In genomic region chr2:27442981-27443323, GRCh38 we compare ENCODE assay signal across 8 cellular contexts. TPM values are rescaled to one million over a fixed set of nuclear protein-coding genes. Genes with fewer than 3 reads are reported as not detected.
A peak's percentile ranks its signal among the peaks of the same experiment; 100 is the strongest.
DNase-seq lines count a peak whose midpoint lies in the region; ATAC-seq and TF ChIP-seq lines count a peak whose summit lies in the region.

No MANE protein-coding gene starts in this region.

- POLR2A ChIA-PET in PC-9 (lab: Charles Lee; ENCODE audit: unreplicated experiment): interaction anchor here (0.6 kb wide), 1 partner anchor 34 kb away, joined by 3 read pairs; no protein-coding TSS in a partner anchor

- CTCF ChIA-PET in PC-9 (lab: Charles Lee): interaction anchor here (0.7 kb wide), 1 partner anchor 963 kb away, joined by 3 read pairs; no protein-coding TSS in a partner anchor

- H2BK12ac ChIP-seq in trophoblast cell (ENCODE audit: low read length): no peak overlapping the region

- no peak overlapping the region for H3K4ac ChIP-seq in trophoblast cell (ENCODE audit: low read depth, low read length)

- H3F3A ChIP-seq in PC-9 (ENCODE audit: insufficient read depth, low read depth): peaks cover 59% of the 10 kb centered on the region

- peak overlapping the region; percentile 44 for H2AK5ac ChIP-seq in trophoblast cell (ENCODE audit: low read length)

- peaks cover 6% of the 10 kb centered on the region for H3K79me1 ChIP-seq in trophoblast cell (ENCODE audit: low read length)

- H2AFZ ChIP-seq in DND-41 (ENCODE audit: low read depth, low read length) (no peak overlapping the region), PC-9 (peak overlapping the region; percentile 94), trophoblast cell (ENCODE audit: insufficient read depth, low read length, poor library complexity) (peak overlapping the region; percentile 92)

- H3K14ac ChIP-seq in trophoblast cell (ENCODE audit: low read length): peak overlapping the region; percentile 94

- no peaks in the 10 kb centered on the region for H3K9me2 ChIP-seq in PC-9 (ENCODE audit: insufficient read depth)

- H3K36me3 ChIP-seq in DND-41 (ENCODE audit: insufficient read depth, low read length) (peaks cover 44% of the 10 kb centered on the region), PC-9 (ENCODE audit: low read depth) (peaks cover 4% of the 10 kb centered on the region; the same call in 1 of the 2 replicates), trophoblast cell (ENCODE audit: control insufficient read depth in 1 of 2, insufficient read depth in 2 of 2, low read length in 2 of 2) (peaks cover 28 to 40% of the 10 kb centered on the region in 2 experiments), SJCRH30 (peaks cover 38% of the 10 kb centered on the region)

- no peak for TF ChIP-seq CTCF in DND-41 (IDR thresholded peaks at IDR 0.05; ENCODE audit: borderline replicate concordance, extremely low read depth, low read length, poor library complexity, severe bottlenecking)
- TF ChIP-seq CTCF in PC-9 (conservative IDR thresholded peaks at IDR 0.05): no peak

- H3K27ac ChIP-seq in DND-41 (ENCODE audit: low read length) (no peak overlapping the region), PC-9 (peak overlapping the region; percentile 63), trophoblast cell (ENCODE audit: low read depth, low read length) (no peak overlapping the region), SJCRH30 (no peak overlapping the region)

- H4K20me1 ChIP-seq in DND-41 (ENCODE audit: insufficient read depth, low read length): no peaks in the 10 kb centered on the region
- H4K20me1 ChIP-seq in PC-9 (ENCODE audit: insufficient read depth): no peaks in the 10 kb centered on the region; the same call in 1 of the 2 replicates

- no peak overlapping the region for H3K23ac ChIP-seq in trophoblast cell (ENCODE audit: low read length)

- WGBS in trophoblast cell (ENCODE audit: extremely low coverage, insufficient coverage, insufficient read length): no CpG with 5 or more reads among the region's 5 CpGs

- no TSS peak for BruUV-seq in PC-9 (replicated peaks; lab: Mats Ljungman, UMichigan)

- H4K12ac ChIP-seq in trophoblast cell (ENCODE audit: low read depth, low read length): peak overlapping the region; percentile 88

- no peak overlapping the region for H2BK5ac ChIP-seq in trophoblast cell (ENCODE audit: low read depth, low read length, poor library complexity)

- intact Hi-C loops in PC-9 (cut with micrococcal nuclease; ENCODE audit: unreplicated experiment): loop anchor here (1.0 to 10.0 kb wide), 4 partner anchors 35 to 212 kb away; partner anchors contain the start of gene IFT172
- intact Hi-C loops in left cardiac atrium (cut with DNase I): no loop called here

- ATAC-seq in DND-41 (ENCODE audit: insufficient read depth, low read depth) (peak; percentile 29; the same call in 1 of the 3 replicates), left cardiac atrium (peak; percentile 9 to 10), HG03354 (IDR thresholded peaks at IDR 0.05; ENCODE audit: poor library complexity, severe bottlenecking, unreplicated experiment) (no peak)

- no peak overlapping the region for H3K9ac ChIP-seq in DND-41 (ENCODE audit: low read depth, low read length)
- H3K9ac ChIP-seq in trophoblast cell (ENCODE audit: low read length): no peak overlapping the region

- no peaks in the 10 kb centered on the region for H3K9me3 ChIP-seq in DND-41 (ENCODE audit: insufficient read depth, low read length, severe bottlenecking)
- no peaks in the 10 kb centered on the region for H3K9me3 ChIP-seq in PC-9 (ENCODE audit: insufficient read depth, low read depth)
- H3K9me3 ChIP-seq in trophoblast cell (ENCODE audit: insufficient read depth, low read depth, low read length): no peaks in the 10 kb centered on the region
- H3K9me3 ChIP-seq in SJCRH30 (replicated peaks): no peaks in the 10 kb centered on the region

- H2BK120ac ChIP-seq in trophoblast cell (ENCODE audit: insufficient read depth, low read length, poor library complexity): no peak overlapping the region

- H3K27me3 ChIP-seq in DND-41 (ENCODE audit: insufficient read depth, low read length, poor library complexity) (no peaks in the 10 kb centered on the region), PC-9 (ENCODE audit: insufficient read depth, low read depth) (no peaks in the 10 kb centered on the region), trophoblast cell (ENCODE audit: insufficient read depth, low read length) (no peaks in the 10 kb centered on the region), SJCRH30 (no peaks in the 10 kb centered on the region)

- no peak overlapping the region for H3K4me3 ChIP-seq in DND-41 (ENCODE audit: low read depth in 1 of 2, low read length in 2 of 2)
- H3K4me3 ChIP-seq in PC-9: peak overlapping the region; percentile 79
- no peak overlapping the region for H3K4me3 ChIP-seq in trophoblast cell (ENCODE audit: low read depth, low read length)
- no peak overlapping the region for H3K4me3 ChIP-seq in SJCRH30

- H3K4me1 ChIP-seq in DND-41 (ENCODE audit: insufficient read depth, low read length) (no peaks in the 10 kb centered on the region), PC-9 (replicated peaks; ENCODE audit: insufficient read depth) (peaks cover 19% of the 10 kb centered on the region), trophoblast cell (ENCODE audit: control insufficient read depth in 1 of 2, insufficient read depth in 2 of 2, low read length in 2 of 2) (peaks cover 2 to 12% of the 10 kb centered on the region in 2 experiments), SJCRH30 (no peaks in the 10 kb centered on the region)

- H3K4me2 ChIP-seq in DND-41 (ENCODE audit: insufficient read depth, low read length) (no peak overlapping the region), PC-9 (peak overlapping the region; percentile 99), trophoblast cell (ENCODE audit: low read length) (peak overlapping the region; percentile 72)

- H4K91ac ChIP-seq in trophoblast cell (ENCODE audit: low read depth, low read length): peak overlapping the region; percentile 72

- DNase-seq in DND-41 (no peak), PC-9 (peak in 1 of 2 experiments; percentile 40), left cardiac atrium (no peak), trophoblast cell (no peak), DMS153 (lab: John Stamatoyannopoulos, UW) (no peak), NCI-H1092 treated with DMSO at 0.1 percent for 48 hours (lab: John Stamatoyannopoulos, UW) (no peak), SJCRH30 (no peak)

- H3K18ac ChIP-seq in trophoblast cell (ENCODE audit: low read length): no peak overlapping the region

- H4K8ac ChIP-seq in trophoblast cell (ENCODE audit: low read depth, low read length): peak overlapping the region; percentile 82

- H3K79me2 ChIP-seq in DND-41 (ENCODE audit: insufficient read depth, low read length) (no peaks in the 10 kb centered on the region), PC-9 (ENCODE audit: low read depth) (peaks cover 5% of the 10 kb centered on the region; the same call in 1 of the 2 replicates), trophoblast cell (ENCODE audit: control insufficient read depth, insufficient read depth, low read length, poor library complexity) (peaks cover 3% of the 10 kb centered on the region)

RNA-seq across cellular contexts. Expression of gene KRTCAP3, which starts 0.8 kb away (rescaled TPM):
- total RNA-seq in PC-9 (2021) (62.9 and 91.7 TPM in 2 replicates), left cardiac atrium (not detected)
- polyA plus RNA-seq in trophoblast cell (2013): 12.5 and 12.6 TPM in 2 replicates
- 0.24 and 1.2 TPM in 2 replicates for total RNA-seq in SJCRH30 (2014; rRNA removed; shearing (Covaris generic))

RNA-seq across cellular contexts. Expression of gene NRBP1, which starts 14.5 kb away (rescaled TPM):
- total RNA-seq in PC-9 (2021) (67.9 and 83.9 TPM in 2 replicates), left cardiac atrium (10 to 100 TPM; 50.5 to 58.7 TPM)
- 76.2 and 76.9 TPM in 2 replicates for polyA plus RNA-seq in trophoblast cell (2013)
- total RNA-seq in SJCRH30 (2014; rRNA removed; shearing (Covaris generic)): 153 and 156 TPM in 2 replicates

RNA-seq across cellular contexts. Expression of gene PPM1G, which starts 33.6 kb away (rescaled TPM):
- total RNA-seq in PC-9 (2021): 114 and 136 TPM in 2 replicates
- total RNA-seq in left cardiac atrium: 10 to 100 TPM; 35.2 to 42.1 TPM
- polyA plus RNA-seq in trophoblast cell (2013): 64.3 and 66.0 TPM in 2 replicates
- 160 and 163 TPM in 2 replicates for total RNA-seq in SJCRH30 (2014; rRNA removed; shearing (Covaris generic))

RNA-seq across cellular contexts. Expression of gene IFT172, which starts 46.6 kb away (rescaled TPM):
- total RNA-seq in PC-9 (2021): 26.2 and 27.2 TPM in 2 replicates
- total RNA-seq in left cardiac atrium: 10 to 100 TPM; 19.0 to 20.5 TPM
- polyA plus RNA-seq in trophoblast cell (2013): 5.1 and 5.5 TPM in 2 replicates
- 8.8 and 11.3 TPM in 2 replicates for total RNA-seq in SJCRH30 (2014; rRNA removed; shearing (Covaris generic))

RNA-seq across cellular contexts. Expression of gene FNDC4, which starts 52.0 kb away (rescaled TPM):
- 5.3 and 6.3 TPM in 2 replicates for total RNA-seq in PC-9 (2021)
- total RNA-seq in left cardiac atrium: 10 to 100 TPM; 16.5 to 32.5 TPM
- 1.9 and 2.1 TPM in 2 replicates for polyA plus RNA-seq in trophoblast cell (2013)
- total RNA-seq in SJCRH30 (2014; rRNA removed; shearing (Covaris generic)): 0.91 and 1.3 TPM in 2 replicates

Comparison
In these comparisons a context has a peak if more than half of its experiments do, and no peak if none do; other contexts are left out.
1. RNA of gene KRTCAP3, which starts 0.8 kb away (total RNA-seq): 62.9 to 91.7 TPM in PC-9; 0.24 to 1.2 TPM in SJCRH30 and not detected in left cardiac atrium; every median in the first group is over 10 times any median in the second.